ENCODE assay signal across 8 cellular contexts in the genomic region with DNA sequence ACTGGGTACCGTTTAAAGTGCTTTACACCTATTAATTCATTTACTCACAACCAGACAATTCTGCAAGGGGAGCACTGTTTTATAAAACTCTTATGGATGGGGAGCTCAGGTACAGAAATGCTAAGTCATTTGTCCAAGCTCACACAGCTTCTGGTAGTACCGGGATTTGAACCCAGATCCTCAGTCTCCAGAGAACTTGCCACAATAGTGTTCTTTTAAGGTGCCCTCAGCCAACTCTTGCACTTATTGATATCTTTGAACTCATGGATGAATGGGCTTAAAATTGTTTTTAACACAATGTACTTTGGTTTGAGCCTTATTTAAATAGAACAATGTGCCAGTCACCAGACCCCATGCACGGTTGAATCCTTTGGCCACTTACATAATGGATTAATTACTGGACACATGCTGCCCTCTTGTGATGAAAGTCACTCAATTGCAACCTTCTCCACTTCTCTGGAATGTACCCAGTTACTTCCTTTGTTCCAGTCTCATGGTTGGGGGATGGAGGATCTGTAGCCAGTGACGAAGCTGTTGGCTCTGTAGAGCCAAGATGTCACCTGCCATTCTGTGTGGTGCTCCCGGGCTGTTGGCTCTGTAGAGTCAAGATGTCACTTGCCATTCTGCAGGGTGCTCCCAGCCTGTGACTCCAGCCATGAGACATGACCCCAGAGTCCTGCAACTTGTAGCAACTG.
A peak's percentile ranks its signal among the peaks of the same experiment; 100 is the strongest.
DNase-seq lines count a peak whose midpoint lies in the region; ATAC-seq and TF ChIP-seq lines count a peak whose summit lies in the region.

No MANE protein-coding gene starts in this region.

- in situ Hi-C loops in brain microvascular endothelial cell (cut with HindIII; ENCODE audit: low pct_ligation_motif_present, low sequenced_read_pairs) = no loop called here

- H3K4me1 ChIP-seq in A673 (ENCODE audit: insufficient read depth, low read length, poor library complexity, severe bottlenecking) = no peaks in the 10 kb centered on the region

- no peak overlapping the region for H3K27ac ChIP-seq in A673 (ENCODE audit: low read depth, low read length, poor library complexity, severe bottlenecking)
- no peak overlapping the region for H3K27ac ChIP-seq in brain microvascular endothelial cell

- H3K27ac Mint-ChIP-seq in stimulated activated effector memory CD8-positive, alpha-beta T cell treated with anti-CD3 and anti-CD28 coated beads, Interleukin-12 subunit alpha, Interleukin-12 subunit beta, amount 100 ng/mL, for 72 hours = no peak overlapping the region

- no TSS peak for BruUV-seq in A673 (replicated peaks; lab: Mats Ljungman, UMichigan)

- DNase-seq in A673 (ENCODE audit: low spot score) (peak; percentile 74), NCI-H460 (ENCODE audit: extremely low read depth, low read depth) (peak; percentile 83), brain microvascular endothelial cell (peak; percentile 81), iPS-NIHi11 (ENCODE audit: low spot score) (peak; percentile 59), 8988T (no peak)
- no peak for DNase-seq in stimulated activated effector memory CD8-positive, alpha-beta T cell treated with anti-CD3 and anti-CD28 coated beads, Interleukin-12 subunit alpha, Interleukin-12 subunit beta, amount 100 ng/mL, for 72 hours (ENCODE audit: low spot score in 2 of 2)

- H3K9me3 ChIP-seq in A673 (ENCODE audit: low read depth, low read length, poor library complexity, severe bottlenecking) = no peaks in the 10 kb centered on the region

- no peaks in the 10 kb centered on the region for H3K36me3 ChIP-seq in A673 (ENCODE audit: insufficient read depth, low read length, poor library complexity, severe bottlenecking)
- no peaks in the 10 kb centered on the region for H3K36me3 ChIP-seq in brain microvascular endothelial cell (replicated peaks)

- no peaks in the 10 kb centered on the region for H3K36me3 Mint-ChIP-seq in stimulated activated effector memory CD8-positive, alpha-beta T cell treated with anti-CD3 and anti-CD28 coated beads, Interleukin-12 subunit alpha, Interleukin-12 subunit beta, amount 100 ng/mL, for 72 hours

- H3K9me3 Mint-ChIP-seq in stimulated activated effector memory CD8-positive, alpha-beta T cell treated with anti-CD3 and anti-CD28 coated beads, Interleukin-12 subunit alpha, Interleukin-12 subunit beta, amount 100 ng/mL, for 72 hours = no peaks in the 10 kb centered on the region

- no peaks in the 10 kb centered on the region for H3K27me3 ChIP-seq in A673 (replicated peaks; ENCODE audit: insufficient read depth, low read depth, low read length, poor library complexity)
- no peaks in the 10 kb centered on the region for H3K27me3 ChIP-seq in brain microvascular endothelial cell (replicated peaks)

- H3K4me3 ChIP-seq in A673 (ENCODE audit: low read depth, low read length, poor library complexity, severe bottlenecking) = no peak overlapping the region
- no peak overlapping the region for H3K4me3 ChIP-seq in brain microvascular endothelial cell (ENCODE audit: low read depth, low read length)

- no peak overlapping the region for H3K4me3 Mint-ChIP-seq in stimulated activated effector memory CD8-positive, alpha-beta T cell treated with anti-CD3 and anti-CD28 coated beads, Interleukin-12 subunit alpha, Interleukin-12 subunit beta, amount 100 ng/mL, for 72 hours

- CTCF ChIA-PET in A673 (lab: Charles Lee) = interaction anchor here (1.1 kb wide), 1 partner anchor 137 kb away, joined by 3 read pairs; no protein-coding TSS in a partner anchor

- POLR2A ChIA-PET in A673 (lab: Charles Lee; ENCODE audit: low non-redundant PET) = no interaction called here

- no peaks in the 10 kb centered on the region for H3K4me1 Mint-ChIP-seq in stimulated activated effector memory CD8-positive, alpha-beta T cell treated with anti-CD3 and anti-CD28 coated beads, Interleukin-12 subunit alpha, Interleukin-12 subunit beta, amount 100 ng/mL, for 72 hours

- peak; percentile 57 for TF ChIP-seq CTCF in A673 (conservative IDR thresholded peaks at IDR 0.05; ENCODE audit: low read depth, low read length)
- peak; percentile 44; the same call in 2 of the 3 replicates for TF ChIP-seq CTCF in GM12872 (IDR thresholded peaks at IDR 0.05; ENCODE audit: insufficient read depth, low read depth, low read length)
- peak; percentile 67 for TF ChIP-seq CTCF in brain microvascular endothelial cell (IDR thresholded peaks at IDR 0.05; ENCODE audit: low read depth, low read length, missing control alignments)

- intact Hi-C loops in A673 (cut with micrococcal nuclease; ENCODE audit: unreplicated experiment) = loop anchor here (1.0 to 5.0 kb wide), 4 partner anchors 34 to 666 kb away; no protein-coding TSS in a partner anchor

- peak; percentile 55 for ATAC-seq in stimulated activated effector memory CD8-positive, alpha-beta T cell treated with anti-CD3 and anti-CD28 coated beads, Interleukin-12 subunit alpha, Interleukin-12 subunit beta, amount 100 ng/mL, for 72 hours
- no peak for ATAC-seq in HG03460 (IDR thresholded peaks at IDR 0.05; ENCODE audit: unreplicated experiment)

Comparison
In these comparisons a context has a peak if more than half of its experiments do, and no peak if none do; other contexts are left out.
1. DNase-seq: peak in A673 (single experiment), NCI-H460 (single experiment), brain microvascular endothelial cell (single experiment) and iPS-NIHi11 (single experiment); none in stimulated activated effector memory CD8-positive, alpha-beta T cell treated with anti-CD3 and anti-CD28 coated beads, Interleukin-12 subunit alpha, Interleukin-12 subunit beta, amount 100 ng/mL, for 72 hours (0 of 2) and 8988T (single experiment).
2. Peak in every context shown above with its lines, with median percentiles within 50 percentile points of each other: CTCF ChIP-seq.